ENCODE assay signal across 20 cellular contexts in genomic region chr5:36596756-36597155, GRCh38. TPM values are rescaled to one million over a fixed set of nuclear protein-coding genes. Genes with fewer than 3 reads are reported as not detected.
A peak's percentile ranks its signal among the peaks of the same experiment; 100 is the strongest.
DNase-seq lines count a peak whose midpoint lies in the region; ATAC-seq, FAIRE-seq and TF ChIP-seq lines count a peak whose summit lies in the region.
"Had no signal": no experiment of that assay in that cellular context is flagged by ENCODE, and none has a peak within 500 bp of the region (broad histone marks: within the 10 kb centered on the region; RNA-seq: fewer than 3 reads in every experiment).

No MANE protein-coding gene starts in this region.

- peak overlapping the region; percentile 29 to 31; a peak in 2 of 4 replicates for H3K4me2 ChIP-seq in H1 (ENCODE audit: insufficient read depth in 1 of 2, low read depth in 2 of 2, low read length in 2 of 2)
- H3K4me2 ChIP-seq: A549, BLaER1 had no signal

- H3K27ac ChIP-seq in HUES48 (ENCODE audit: low read depth, low read length) = peak overlapping the region; percentile 80
- no peak overlapping the region for H3K27ac ChIP-seq in H1 (ENCODE audit: low read depth, low read length)
- H3K27ac ChIP-seq in iPS-20b (ENCODE audit: low read length) = no peak overlapping the region
- H3K27ac ChIP-seq: 22Rv1, A549, BLaER1 had no signal

- H3K9me3 ChIP-seq in HUES48 (ENCODE audit: control insufficient read depth, insufficient read depth, low read length) (no peaks in the 10 kb centered on the region), H1 (ENCODE audit: insufficient read depth in 2 of 2, low read depth in 1 of 2, low read length in 1 of 2) (no peaks in the 10 kb centered on the region), iPS-20b (ENCODE audit: insufficient read depth, low read depth, low read length) (no peaks in the 10 kb centered on the region)
- H3K9me3 ChIP-seq: A549, BLaER1 had no signal

- H2AFZ ChIP-seq in H1 (ENCODE audit: low read length) = no peak overlapping the region

- no peak for TF ChIP-seq RAD21 in H1 (IDR thresholded peaks at IDR 0.05 in 1 of 2, conservative IDR thresholded peaks at IDR 0.05 in 1 of 2; ENCODE audit: low read depth in 2 of 2, low read length in 2 of 2)

- FAIRE-seq in H1 (lab: Jason Lieb, UNC) = no peak
- FAIRE-seq: A549, G401.6, GM12891 had no signal

- H3K4ac ChIP-seq in H1 (replicated peaks; ENCODE audit: insufficient read length, low read depth, low read length) = no peak overlapping the region

- no peak overlapping the region for H4K5ac ChIP-seq in H1 (ENCODE audit: insufficient read length, low read depth, low read length)

- H2BK120ac ChIP-seq in H1 (replicated peaks; ENCODE audit: low read depth, low read length) = no peak overlapping the region

- no peaks in the 10 kb centered on the region for H4K20me1 ChIP-seq in H1 (replicated peaks in 1 of 2; ENCODE audit: control insufficient read depth in 1 of 2, insufficient read depth in 2 of 2, low read length in 2 of 2)
- H4K20me1 ChIP-seq: BLaER1 had no signal

- no peaks in the 10 kb centered on the region for H3K36me3 ChIP-seq in HUES48 (ENCODE audit: control insufficient read depth, insufficient read depth, low read length)
- H3K36me3 ChIP-seq in H1 (ENCODE audit: control insufficient read depth in 2 of 4, insufficient read depth in 4 of 4, low read length in 3 of 4) = no peaks in the 10 kb centered on the region
- H3K36me3 ChIP-seq in iPS-20b (ENCODE audit: insufficient read depth, low read depth, low read length) = no peaks in the 10 kb centered on the region
- H3K36me3 ChIP-seq: BLaER1 had no signal

- no peaks in the 10 kb centered on the region for H3K23me2 ChIP-seq in H1 (ENCODE audit: low read depth, low read length)

- peak overlapping the region; percentile 90; the same call in 1 of the 2 replicates for H2BK5ac ChIP-seq in H1 (ENCODE audit: low read depth, low read length)

- DNase-seq in ELF-1 (ENCODE audit: low read depth, low spot score) (peak; percentile 68), H1 (ENCODE audit: low read depth in 1 of 2, low spot score in 2 of 2) (no peak), NCI-H2029 (lab: John Stamatoyannopoulos, UW) (no peak), left lobe of liver (ENCODE audit: low spot score) (no peak), NOMO-1 (lab: John Stamatoyannopoulos, UW; ENCODE audit: unreplicated experiment in 2 of 2) (no peak), HUDEP-2 (lab: John Stamatoyannopoulos, UW; ENCODE audit: unreplicated experiment in 76 of 76) (no peak)
- DNase-seq: Calu3; CD4-positive, alpha-beta memory T cell; DMS79 treated with DMSO at 0.1 percent for 48 hours; GOT3; HCEC 1CT; KG1 had no signal

- 0 out of 2 replicates have a peak overlapping the region, but pooled peaks have one; percentile 35 for H2BK20ac ChIP-seq in H1 (ENCODE audit: low read length)

- H4K8ac ChIP-seq in H1 (ENCODE audit: extremely low read depth, insufficient read depth, low read length) = no peak overlapping the region

- H3K4me1 ChIP-seq in HUES48 (ENCODE audit: control insufficient read depth, insufficient read depth, low read length) (peaks cover 13% of the 10 kb centered on the region), H1 (replicated peaks in 1 of 4; ENCODE audit: control insufficient read depth in 3 of 4, insufficient read depth in 4 of 4, low read length in 3 of 4) (peaks cover 0 to 13% (median 5%) of the 10 kb centered on the region in 4 experiments; a peak in 3 of 7 replicates), iPS-20b (ENCODE audit: insufficient read depth, low read length) (peaks cover 3% of the 10 kb centered on the region; the same call in 1 of the 2 replicates)
- H3K4me1 ChIP-seq: A549, BLaER1 had no signal

- no peak for TF ChIP-seq POLR2A in H1 (IDR thresholded peaks at IDR 0.05; ENCODE audit: control extremely low read depth in 1 of 2, low read depth in 2 of 2, low read length in 2 of 2)

- no peak overlapping the region for H3K14ac ChIP-seq in H1 (ENCODE audit: insufficient read length)

- peak overlapping the region; percentile 43 for H3K4me3 ChIP-seq in HUES48 (ENCODE audit: low read depth, low read length)
- peak overlapping the region in 1 of 4 experiments; percentile 37; a peak in 2 of 8 replicates for H3K4me3 ChIP-seq in H1 (ENCODE audit: extremely low read depth in 1 of 4, insufficient read depth in 2 of 4, low read depth in 3 of 4, low read length in 4 of 4)
- H3K4me3 ChIP-seq in iPS-20b (ENCODE audit: low read length) = peak overlapping the region; percentile 1; the same call in 1 of the 2 replicates
- H3K4me3 ChIP-seq: A549, BLaER1 had no signal

- H2AK5ac ChIP-seq in H1 (ENCODE audit: low read depth, low read length) = no peak overlapping the region

- POLR2A ChIA-PET in H1 (lab: Charles Lee; ENCODE audit: partially characterized antibody) = interaction anchor here (1.0 kb wide), 1 partner anchor 96 kb away, joined by 3 read pairs; no protein-coding TSS in a partner anchor

- H3K9ac ChIP-seq in HUES48 (ENCODE audit: low read depth, low read length) = 0 out of 2 replicates have a peak overlapping the region, but pooled peaks have one; percentile 19
- H3K9ac ChIP-seq in H1 (replicated peaks in 1 of 4; ENCODE audit: extremely low read depth in 1 of 4, low read depth in 3 of 4, low read length in 3 of 4) = no peak overlapping the region
- H3K9ac ChIP-seq in iPS-20b (ENCODE audit: low read depth, low read length) = no peak overlapping the region; the same call in 1 of the 2 replicates
- H3K9ac ChIP-seq: BLaER1 had no signal

- H3K23ac ChIP-seq in H1 (ENCODE audit: insufficient read length) = no peak overlapping the region

- 65% methylated on average over 6 of the region's 6 CpGs; no CpG with 5 or more reads in 1 of the 2 experiments for WGBS in H1 (ENCODE audit: extremely low coverage in 1 of 2, insufficient coverage in 1 of 2, insufficient read length in 1 of 2, insufficient replicate concordance in 2 of 2, low coverage in 1 of 2, low lambda C conversion rate in 2 of 2, missing lambda C conversion rate in 1 of 2), 2 experiments

- no peak overlapping the region for H2BK12ac ChIP-seq in H1 (ENCODE audit: low read depth, low read length)

- H3K56ac ChIP-seq in H1 (replicated peaks; ENCODE audit: insufficient read length, low read depth, low read length) = no peak overlapping the region

- no peak overlapping the region for H4K91ac ChIP-seq in H1 (replicated peaks; ENCODE audit: insufficient read length, low read length)

- ATAC-seq in left lobe of liver = no peak
- ATAC-seq: A549 had no signal

- CTCF ChIA-PET in H1 (lab: Charles Lee; ENCODE audit: partially characterized antibody) = interaction anchor here (1.2 to 1.9 kb wide), 3 partner anchors 94 to 182 kb away, joined by 4 to 7 read pairs (median 5); no protein-coding TSS in a partner anchor

- no peak for TF ChIP-seq CTCF in H1 (IDR thresholded peaks at IDR 0.05; ENCODE audit: control extremely low read depth in 1 of 3, insufficient read depth in 1 of 3, low read depth in 1 of 3, low read length in 3 of 3)

- H3K27me3 ChIP-seq in HUES48 (ENCODE audit: control insufficient read depth, insufficient read depth, low read length) (no peaks in the 10 kb centered on the region), H1 (replicated peaks in 1 of 4; ENCODE audit: control insufficient read depth in 3 of 4, extremely low read depth in 1 of 4, insufficient read depth in 3 of 4, low read length in 3 of 4) (peaks cover 0 to 3% (median 0%) of the 10 kb centered on the region in 4 experiments; a peak in 1 of 7 replicates), iPS-20b (ENCODE audit: insufficient read depth, low read length) (no peaks in the 10 kb centered on the region)
- H3K27me3 ChIP-seq: BLaER1 had no signal

- no peak for TF ChIP-seq EP300 in H1 (IDR thresholded peaks at IDR 0.05; ENCODE audit: borderline replicate concordance in 1 of 2, low read depth in 2 of 2, low read length in 2 of 2)

- H2BK15ac ChIP-seq in H1 (ENCODE audit: low read length) = no peak overlapping the region

- H3K18ac ChIP-seq in H1 (ENCODE audit: extremely low read depth, low read length) = no peak overlapping the region

- no peaks in the 10 kb centered on the region for H3K79me1 ChIP-seq in H1 (ENCODE audit: low read depth, low read length)

- no peaks in the 10 kb centered on the region for H3K79me2 ChIP-seq in H1 (ENCODE audit: control insufficient read depth in 1 of 2, insufficient read depth in 2 of 2, low read length in 2 of 2)

TF ChIP-seq in H1, 55 proteins besides CTCF, POLR2A, EP300 and RAD21 (continues in another document):
- TF ChIP-seq TAF1 (IDR thresholded peaks at IDR 0.05; ENCODE audit: low read depth, low read length) (no peak), BRCA1 (IDR thresholded peaks at IDR 0.05; ENCODE audit: low read depth, low read length) (no peak), SP2 (IDR thresholded peaks at IDR 0.05; ENCODE audit: low read length) (no peak)
- TF ChIP-seq, protein P1, sequence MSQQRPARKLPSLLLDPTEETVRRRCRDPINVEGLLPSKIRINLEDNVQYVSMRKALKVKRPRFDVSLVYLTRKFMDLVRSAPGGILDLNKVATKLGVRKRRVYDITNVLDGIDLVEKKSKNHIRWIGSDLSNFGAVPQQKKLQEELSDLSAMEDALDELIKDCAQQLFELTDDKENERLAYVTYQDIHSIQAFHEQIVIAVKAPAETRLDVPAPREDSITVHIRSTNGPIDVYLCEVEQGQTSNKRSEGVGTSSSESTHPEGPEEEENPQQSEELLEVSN (IDR thresholded peaks at IDR 0.05) = no peak

RNA-seq across cellular contexts. Expression of gene SLC1A3, which starts 9.7 kb away (rescaled TPM):
- 30.6 and 35.3 TPM in 2 replicates for total RNA-seq in H1 (2021; fragmentation: NEBNext Ultra II Directional; extraction: Animal tissue kit (Norgen Biotek cat#: 25700))
- 16.8 and 26.7 TPM in 2 replicates for polyA plus RNA-seq in H1 (2011; rRNA removed)
- 19.4 TPM for polyA plus RNA-seq in H1 (2011; cell fraction: cytosol; rRNA removed)
- polyA plus RNA-seq in H1 (2011; cell fraction: nucleus; rRNA removed) = 48.8 TPM
- 17.9 to 33.3 TPM (median 27.4 TPM) in 4 replicates for polyA plus RNA-seq in H1 (2012, experiment 1 of 2)
- 2.4 TPM for polyA plus RNA-seq in H1 (2012, experiment 2 of 2)
- 19.4 TPM for polyA plus RNA-seq in H1 (2013, experiment 1 of 2)
- 18.4 TPM for polyA plus RNA-seq in H1 (2013, experiment 2 of 2)
- polyA minus RNA-seq in H1 (2011; rRNA and poly(A)+ RNA removed) = 65.9 and 87.3 TPM in 2 replicates
- 28.1 TPM for polyA minus RNA-seq in H1 (2011; cell fraction: cytosol; rRNA and poly(A)+ RNA removed)
- 127 TPM for polyA minus RNA-seq in H1 (2011; cell fraction: nucleus; rRNA and poly(A)+ RNA removed)
- 5.6 TPM for total RNA-seq in left lobe of liver
- total RNA-seq: HT-29 had no signal
- polyA plus RNA-seq: A549; CD4-positive, alpha-beta memory T cell had no signal
